Comparison of ENCODE assay signal across 1 cellular context in genomic region chr6:63652980-63653379, GRCh38.
TF ChIP-seq lines count a peak whose summit lies in the region.

No MANE protein-coding gene starts in this region.

TF ChIP-seq in WTC11, 78 proteins besides CTCF, POLR2A, EP300 and RAD21 (continued from another document):
- TF ChIP-seq, protein P1, sequence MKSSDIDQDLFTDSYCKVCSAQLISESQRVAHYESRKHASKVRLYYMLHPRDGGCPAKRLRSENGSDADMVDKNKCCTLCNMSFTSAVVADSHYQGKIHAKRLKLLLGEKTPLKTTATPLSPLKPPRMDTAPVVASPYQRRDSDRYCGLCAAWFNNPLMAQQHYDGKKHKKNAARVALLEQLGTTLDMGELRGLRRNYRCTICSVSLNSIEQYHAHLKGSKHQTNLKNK (CRISPR knock-in tag; IDR thresholded peaks at IDR 0.05) = no peak
- no peak for TF ChIP-seq ZNF532 (CRISPR knock-in tag; IDR thresholded peaks at IDR 0.05; ENCODE audit: borderline replicate concordance)
TF ChIP-seq in WTC11: peak in this region for 0.
